In the genomic region with DNA sequence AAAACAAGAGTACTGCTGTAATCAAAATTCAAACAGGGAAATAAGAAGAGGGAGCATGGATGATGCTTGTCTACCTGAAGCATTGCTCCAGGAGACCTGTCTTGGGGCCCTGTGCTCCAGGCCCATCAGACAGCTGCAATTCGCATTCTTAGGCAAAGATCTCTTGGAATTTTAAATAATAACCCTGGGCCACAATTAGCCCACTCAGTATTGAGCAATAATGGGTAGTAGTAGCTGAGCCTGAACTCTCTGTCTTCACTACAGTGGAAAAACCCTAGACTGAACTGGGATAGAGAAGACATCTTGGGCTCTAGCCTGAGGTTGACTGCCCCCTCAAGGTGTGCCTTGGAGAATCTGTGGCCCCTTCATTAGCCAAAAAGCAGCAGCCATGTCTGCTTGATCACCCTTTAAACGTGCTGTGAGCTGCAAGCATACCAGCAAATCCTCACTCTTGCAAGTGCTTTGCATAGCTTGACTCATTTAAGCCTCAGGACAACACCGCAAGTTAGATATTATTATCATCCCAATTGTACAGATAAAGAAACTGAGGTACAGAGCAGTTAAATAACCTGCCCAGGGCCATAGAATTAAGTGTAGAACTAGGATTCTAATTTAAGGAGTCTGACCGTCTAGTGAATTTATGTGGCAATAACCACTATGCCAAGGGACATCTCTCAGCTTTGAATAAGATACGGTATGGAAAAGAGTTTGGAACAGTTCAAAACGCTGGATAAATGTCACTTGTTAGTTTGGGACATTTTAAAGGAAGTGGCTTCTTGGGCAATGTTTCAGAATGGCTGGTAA, we compare ENCODE assay signal across 31 cellular contexts.
"Had no signal": no experiment of that assay in that cellular context is flagged by ENCODE, and none has a peak within 500 bp of the region (broad histone marks: within the 10 kb centered on the region; RNA-seq: fewer than 3 reads in every experiment).

No MANE protein-coding gene starts in this region.

- H3K36me3 ChIP-seq: colonic mucosa, esophagus muscularis mucosa, heart right ventricle, neutrophil, pancreas, right atrium auricular region, sigmoid colon, spleen, tibial artery, upper lobe of left lung had no signal

- H3K36me3 Mint-ChIP-seq: immature natural killer cell; naive B cell; natural killer cell treated with Interleukin-12 subunit alpha and Interleukin-12 subunit beta and Interleukin-15 and Interleukin-18, amount 100 ng/mL, for 72 hours; stimulated activated memory B cell treated with anti-CD40 and anti-IgM and Interleukin-4, amounts not matched to agents 10 μg/mL and 1 μg/mL and 100 μg/mL, for 72 hours had no signal

- H3K9me3 ChIP-seq: colonic mucosa, esophagus muscularis mucosa, heart right ventricle, neutrophil, pancreas, right atrium auricular region, sigmoid colon, spleen, testis, tibial artery, upper lobe of left lung had no signal

- H3K4me3 Mint-ChIP-seq: dendritic cell treated with granulocyte-macrophage colony-stimulating factor and Interleukin-4, amounts not matched to agents 40 ng/mL and 50 ng/mL, for 4 days; immature natural killer cell; memory B cell; naive B cell; natural killer cell treated with Interleukin-12 subunit alpha and Interleukin-12 subunit beta and Interleukin-15 and Interleukin-18, amount 100 ng/mL, for 72 hours; neural crest cell; stimulated activated memory B cell treated with anti-CD40 and anti-IgM and Interleukin-4, amounts not matched to agents 10 μg/mL and 1 μg/mL and 100 μg/mL, for 72 hours had no signal

- FAIRE-seq: endothelial cell of umbilical vein, kidney, pancreas, urothelium cell line had no signal

- ATAC-seq: heart right ventricle; left lobe of liver; natural killer cell treated with Interleukin-12 subunit alpha and Interleukin-12 subunit beta and Interleukin-15 and Interleukin-18, amount 100 ng/mL, for 72 hours; pancreas; stimulated activated memory B cell treated with anti-CD40 and anti-IgM and Interleukin-4, amounts not matched to agents 10 μg/mL and 1 μg/mL and 100 μg/mL, for 72 hours; stimulated activated naive CD8-positive, alpha-beta T cell treated with anti-CD3 and anti-CD28 coated beads, Interleukin-15, Interleukin-2, amounts not matched to agents 100 U/mL and 50 U/mL, for 24 hours had no signal

- H3K27me3 ChIP-seq: colonic mucosa, esophagus muscularis mucosa, neutrophil, pancreas, right atrium auricular region, sigmoid colon, spleen, testis, upper lobe of left lung had no signal

- H3K9me3 Mint-ChIP-seq: immature natural killer cell had no signal

- H3K27ac Mint-ChIP-seq: dendritic cell treated with granulocyte-macrophage colony-stimulating factor and Interleukin-4, amounts not matched to agents 40 ng/mL and 50 ng/mL, for 4 days; immature natural killer cell; memory B cell; naive B cell; natural killer cell treated with Interleukin-12 subunit alpha and Interleukin-12 subunit beta and Interleukin-15 and Interleukin-18, amount 100 ng/mL, for 72 hours; stimulated activated memory B cell treated with anti-CD40 and anti-IgM and Interleukin-4, amounts not matched to agents 10 μg/mL and 1 μg/mL and 100 μg/mL, for 72 hours had no signal

- H3K27me3 Mint-ChIP-seq: dendritic cell treated with granulocyte-macrophage colony-stimulating factor and Interleukin-4, amounts not matched to agents 40 ng/mL and 50 ng/mL, for 4 days; stimulated activated memory B cell treated with anti-CD40 and anti-IgM and Interleukin-4, amounts not matched to agents 10 μg/mL and 1 μg/mL and 100 μg/mL, for 72 hours had no signal

- H3K4me1 Mint-ChIP-seq: immature natural killer cell; naive B cell; stimulated activated memory B cell treated with anti-CD40 and anti-IgM and Interleukin-4, amounts not matched to agents 10 μg/mL and 1 μg/mL and 100 μg/mL, for 72 hours had no signal

- H3K27ac ChIP-seq: colonic mucosa, esophagus muscularis mucosa, heart right ventricle, neutrophil, pancreas, right atrium auricular region, sigmoid colon, skin epidermis, spleen, testis, tibial artery, upper lobe of left lung had no signal

- DNase-seq: colonic mucosa; effector CD8-positive, alpha-beta T cell; foreskin melanocyte; glutamatergic neuron; heart right ventricle; hypothalamus; immature natural killer cell; kidney; naive B cell; pancreas; sigmoid colon; spleen; stimulated activated CD4-positive, alpha-beta T cell treated with anti-CD3 and anti-CD28 coated beads, Interleukin-4, amount 100 ng/mL, for 4 hours; stimulated activated naive CD8-positive, alpha-beta T cell treated with anti-CD3 and anti-CD28 coated beads, Interleukin-15, Interleukin-2, amounts not matched to agents 100 U/mL and 50 U/mL, for 24 hours; substantia nigra; testis; tibial artery; upper lobe of left lung had no signal

- H3K4me1 ChIP-seq: colonic mucosa, esophagus muscularis mucosa, heart right ventricle, pancreas, right atrium auricular region, sigmoid colon, spleen, testis, tibial artery, upper lobe of left lung had no signal

- H3K4me3 ChIP-seq: colonic mucosa, esophagus muscularis mucosa, heart right ventricle, lung, pancreas, right atrium auricular region, sigmoid colon, skin epidermis, spleen, testis, tibial artery, upper lobe of left lung had no signal
